ENCODE assay signal across 8 cellular contexts in the genomic region with DNA sequence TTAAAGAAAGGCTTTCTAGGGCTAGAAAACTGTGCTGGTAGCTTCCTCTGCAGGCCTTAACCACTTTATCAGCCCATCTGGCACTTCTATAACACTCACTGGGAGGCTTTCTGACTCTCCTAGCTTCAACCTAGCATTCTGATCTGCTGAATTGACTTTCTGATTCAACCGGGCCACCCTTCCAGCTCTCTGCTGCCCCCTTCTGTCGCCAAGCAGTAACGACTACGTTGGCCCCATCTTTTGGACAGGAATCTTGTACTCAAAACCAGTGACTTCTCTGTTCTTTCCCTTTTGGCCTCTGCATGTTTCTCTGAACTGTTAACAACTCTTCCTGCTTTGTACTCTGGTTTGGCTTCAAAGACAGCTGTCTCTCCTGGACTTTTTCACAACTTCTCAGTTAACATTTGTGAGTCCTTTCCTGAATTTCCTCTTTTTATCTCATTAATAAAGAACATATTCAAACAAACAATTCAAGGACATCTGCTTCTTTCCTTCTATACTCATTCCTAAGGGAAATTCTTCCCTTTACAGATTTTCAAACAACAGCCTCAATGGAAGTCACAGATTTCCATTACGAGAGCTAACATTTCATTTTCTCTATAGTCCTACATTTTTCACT. TPM values are rescaled to one million over a fixed set of nuclear protein-coding genes. Genes with fewer than 3 reads are reported as not detected.
DNase-seq lines count a peak whose midpoint lies in the region; ATAC-seq, FAIRE-seq and TF ChIP-seq lines count a peak whose summit lies in the region.

No MANE protein-coding gene starts in this region.

- POLR2A ChIA-PET in CD4-positive, alpha-beta memory T cell (lab: Charles Lee; ENCODE audit: partially characterized antibody), result interaction anchor here (0.6 kb wide), 1 partner anchor 298 kb away, joined by 3 read pairs; a partner anchor contains a TSS
- POLR2A ChIA-PET in activated CD8-positive, alpha-beta T cell treated with anti-CD3 and anti-CD28 coated beads for 36 hours (lab: Charles Lee), result interaction anchor here (1.4 kb wide), 1 partner anchor 12 kb away, joined by 3 read pairs; no protein-coding TSS in a partner anchor
- POLR2A ChIA-PET in H1 (lab: Charles Lee; ENCODE audit: partially characterized antibody), result no interaction called here

- no peak overlapping the region for H2BK12ac ChIP-seq in H1 (ENCODE audit: low read depth, low read length)

- H3K36me3 Mint-ChIP-seq in CD4-positive, alpha-beta memory T cell, result no peaks in the 10 kb centered on the region
- H3K36me3 Mint-ChIP-seq in activated CD8-positive, alpha-beta T cell treated with anti-CD3 and anti-CD28 coated beads for 36 hours (ENCODE audit: low read depth), result no peaks in the 10 kb centered on the region

- H3K9me3 ChIP-seq in CD4-positive, alpha-beta memory T cell (ENCODE audit: control insufficient read depth in 1 of 2, low read length in 2 of 2), result no peaks in the 10 kb centered on the region
- H3K9me3 ChIP-seq in H1 (ENCODE audit: insufficient read depth in 2 of 2, low read depth in 1 of 2, low read length in 1 of 2), result no peaks in the 10 kb centered on the region

- intact Hi-C loops in CD4-positive, alpha-beta memory T cell (cut with micrococcal nuclease), result loop anchor here (1.0 to 2.0 kb wide), 2 partner anchors 59 to 147 kb away; no protein-coding TSS in a partner anchor
- intact Hi-C loops in activated CD8-positive, alpha-beta T cell treated with anti-CD3 and anti-CD28 coated beads for 36 hours (cut with micrococcal nuclease), result loop anchor here (1.0 to 2.0 kb wide), 2 partner anchors 59 to 149 kb away; no protein-coding TSS in a partner anchor

- no peaks in the 10 kb centered on the region for H3K9me3 Mint-ChIP-seq in CD4-positive, alpha-beta memory T cell
- H3K9me3 Mint-ChIP-seq in activated CD8-positive, alpha-beta T cell treated with anti-CD3 and anti-CD28 coated beads for 36 hours, result no peaks in the 10 kb centered on the region

- no peaks in the 10 kb centered on the region for H3K4me1 ChIP-seq in CD4-positive, alpha-beta memory T cell (ENCODE audit: insufficient read depth, low read length)
- H3K4me1 ChIP-seq in H1 (replicated peaks in 1 of 4; ENCODE audit: control insufficient read depth in 3 of 4, insufficient read depth in 4 of 4, low read length in 3 of 4), result no peaks in the 10 kb centered on the region

- ATAC-seq in HG03378 (IDR thresholded peaks at IDR 0.05; ENCODE audit: unreplicated experiment), result peak; percentile 76
- peak; percentile 94 for ATAC-seq in activated CD8-positive, alpha-beta T cell treated with anti-CD3 and anti-CD28 coated beads for 36 hours

- no peak overlapping the region for H3K18ac ChIP-seq in H1 (ENCODE audit: extremely low read depth, low read length)

- no peak overlapping the region for H2BK15ac ChIP-seq in H1 (ENCODE audit: low read length)

- H3K4me1 Mint-ChIP-seq in CD4-positive, alpha-beta memory T cell, result no peaks in the 10 kb centered on the region
- no peaks in the 10 kb centered on the region for H3K4me1 Mint-ChIP-seq in activated CD8-positive, alpha-beta T cell treated with anti-CD3 and anti-CD28 coated beads for 36 hours (ENCODE audit: low read depth)

- H4K8ac ChIP-seq in H1 (ENCODE audit: extremely low read depth, insufficient read depth, low read length), result no peak overlapping the region

- H3K27me3 ChIP-seq in CD4-positive, alpha-beta memory T cell (ENCODE audit: insufficient read depth, low read length), result no peaks in the 10 kb centered on the region
- no peaks in the 10 kb centered on the region for H3K27me3 ChIP-seq in H1 (replicated peaks in 1 of 4; ENCODE audit: control insufficient read depth in 3 of 4, extremely low read depth in 1 of 4, insufficient read depth in 3 of 4, low read length in 3 of 4)

- no peak overlapping the region for H2BK20ac ChIP-seq in H1 (ENCODE audit: low read length)

- no peak overlapping the region for H3K23ac ChIP-seq in H1 (ENCODE audit: insufficient read length)

- no peaks in the 10 kb centered on the region for H3K79me2 ChIP-seq in H1 (ENCODE audit: control insufficient read depth in 1 of 2, insufficient read depth in 2 of 2, low read length in 2 of 2)

- peak; percentile 88 to 89 for TF ChIP-seq RAD21 in H1 (IDR thresholded peaks at IDR 0.05 in 1 of 2, conservative IDR thresholded peaks at IDR 0.05 in 1 of 2; ENCODE audit: low read depth in 2 of 2, low read length in 2 of 2)

- no peak overlapping the region for H3K4me3 ChIP-seq in CD4-positive, alpha-beta memory T cell (ENCODE audit: low read length in 2 of 2)
- no peak overlapping the region for H3K4me3 ChIP-seq in H1 (ENCODE audit: extremely low read depth in 1 of 4, insufficient read depth in 2 of 4, low read depth in 3 of 4, low read length in 4 of 4)

- H4K91ac ChIP-seq in H1 (replicated peaks; ENCODE audit: insufficient read length, low read length), result no peak overlapping the region

- peak; percentile 93 for TF ChIP-seq CTCF in activated CD8-positive, alpha-beta T cell treated with anti-CD3 and anti-CD28 coated beads for 36 hours (IDR thresholded peaks at IDR 0.05)
- peak; percentile 77 to 96 (median 91) for TF ChIP-seq CTCF in H1 (IDR thresholded peaks at IDR 0.05; ENCODE audit: control extremely low read depth in 1 of 3, insufficient read depth in 1 of 3, low read depth in 1 of 3, low read length in 3 of 3)

- no peak for TF ChIP-seq EP300 in H1 (IDR thresholded peaks at IDR 0.05; ENCODE audit: borderline replicate concordance in 1 of 2, low read depth in 2 of 2, low read length in 2 of 2)

- no peak overlapping the region for H3K27ac ChIP-seq in CD4-positive, alpha-beta memory T cell (ENCODE audit: low read depth, low read length)
- H3K27ac ChIP-seq in H1 (ENCODE audit: low read depth, low read length), result no peak overlapping the region

- no peaks in the 10 kb centered on the region for H4K20me1 ChIP-seq in H1 (replicated peaks in 1 of 2; ENCODE audit: control insufficient read depth in 1 of 2, insufficient read depth in 2 of 2, low read length in 2 of 2)

- no peaks in the 10 kb centered on the region for H3K79me1 ChIP-seq in H1 (ENCODE audit: low read depth, low read length)

- no peak overlapping the region for H2AFZ ChIP-seq in H1 (ENCODE audit: low read length)

- peak; percentile 97 for FAIRE-seq in GM19239 (lab: Jason Lieb, UNC)
- peak; percentile 82 for FAIRE-seq in H1 (lab: Jason Lieb, UNC)

- H3K27ac Mint-ChIP-seq in CD4-positive, alpha-beta memory T cell, result no peak overlapping the region
- H3K27ac Mint-ChIP-seq in activated CD8-positive, alpha-beta T cell treated with anti-CD3 and anti-CD28 coated beads for 36 hours, result no peak overlapping the region

- H3K36me3 ChIP-seq in CD4-positive, alpha-beta memory T cell (ENCODE audit: insufficient read depth, low read length), result no peaks in the 10 kb centered on the region
- H3K36me3 ChIP-seq in H1 (ENCODE audit: control insufficient read depth in 2 of 4, insufficient read depth in 4 of 4, low read length in 3 of 4), result no peaks in the 10 kb centered on the region

- no peaks in the 10 kb centered on the region for H3K23me2 ChIP-seq in H1 (ENCODE audit: low read depth, low read length)

- no peak overlapping the region for H3K4me2 ChIP-seq in H1 (ENCODE audit: insufficient read depth in 1 of 2, low read depth in 2 of 2, low read length in 2 of 2)

- peak; percentile 53 to 62 (median 58) for DNase-seq in CD4-positive, alpha-beta memory T cell
- DNase-seq in GM19239 (ENCODE audit: insufficient read length, low spot score) (peak; percentile 27), NCI-H748 treated with DMSO at 0.1 percent for 48 hours (lab: John Stamatoyannopoulos, UW) (peak; percentile 69), H1 (ENCODE audit: low read depth in 1 of 2, low spot score in 2 of 2) (peak; percentile 47 to 84), midbrain (lab: John Stamatoyannopoulos, UW) (peak; percentile 66)
- peak; percentile 74 for DNase-seq in activated CD8-positive, alpha-beta T cell treated with anti-CD3 and anti-CD28 coated beads for 36 hours
- peak; percentile 77 for DNase-seq in stimulated activated CD8-positive, alpha-beta memory T cell treated with anti-CD3 and anti-CD28 coated beads, Interleukin-4, amount 100 ng/mL, for 48 hours

- no peak overlapping the region for H3K56ac ChIP-seq in H1 (replicated peaks; ENCODE audit: insufficient read length, low read depth, low read length)

- H3K9ac ChIP-seq in H1 (replicated peaks in 1 of 4; ENCODE audit: extremely low read depth in 1 of 4, low read depth in 3 of 4, low read length in 3 of 4), result no peak overlapping the region

- CTCF ChIA-PET in CD4-positive, alpha-beta memory T cell (lab: Charles Lee; ENCODE audit: partially characterized antibody), result interaction anchor here (0.8 to 5.4 kb wide), 23 partner anchors 10 to 638 kb away, joined by 3 to 38 read pairs (median 5); no protein-coding TSS in a partner anchor
- CTCF ChIA-PET in activated CD8-positive, alpha-beta T cell treated with anti-CD3 and anti-CD28 coated beads for 36 hours (lab: Charles Lee), result interaction anchor here (0.6 to 10.1 kb wide), 34 partner anchors 12 to 646 kb away, joined by 3 to 202 read pairs (median 4); a partner anchor contains a TSS
- CTCF ChIA-PET in H1 (lab: Charles Lee; ENCODE audit: partially characterized antibody), result interaction anchor here (0.6 to 10.5 kb wide), 43 partner anchors 8 to 854 kb away, joined by 3 to 228 read pairs (median 4); a partner anchor contains a TSS

- peaks cover 6 to 16% of the 10 kb centered on the region in 2 donors for H3K27me3 Mint-ChIP-seq in CD4-positive, alpha-beta memory T cell
- peaks cover 5% of the 10 kb centered on the region for H3K27me3 Mint-ChIP-seq in activated CD8-positive, alpha-beta T cell treated with anti-CD3 and anti-CD28 coated beads for 36 hours

- no peak overlapping the region for H3K4me3 Mint-ChIP-seq in CD4-positive, alpha-beta memory T cell
- H3K4me3 Mint-ChIP-seq in activated CD8-positive, alpha-beta T cell treated with anti-CD3 and anti-CD28 coated beads for 36 hours, result no peak overlapping the region

- H2BK120ac ChIP-seq in H1 (replicated peaks; ENCODE audit: low read depth, low read length), result no peak overlapping the region

- no peak for TF ChIP-seq POLR2A in H1 (IDR thresholded peaks at IDR 0.05; ENCODE audit: control extremely low read depth in 1 of 2, low read depth in 2 of 2, low read length in 2 of 2)

- H2AK5ac ChIP-seq in H1 (ENCODE audit: low read depth, low read length), result no peak overlapping the region

- no peak overlapping the region for H3K4ac ChIP-seq in H1 (replicated peaks; ENCODE audit: insufficient read length, low read depth, low read length)

- H2BK5ac ChIP-seq in H1 (ENCODE audit: low read depth, low read length), result no peak overlapping the region

- no peak overlapping the region for H3K14ac ChIP-seq in H1 (ENCODE audit: insufficient read length)

- WGBS in H1 (ENCODE audit: extremely low coverage in 1 of 2, insufficient coverage in 1 of 2, insufficient read length in 1 of 2, insufficient replicate concordance in 2 of 2, low coverage in 1 of 2, low lambda C conversion rate in 2 of 2, missing lambda C conversion rate in 1 of 2), 2 experiments, result 20% methylated on average over 5 of the region's 5 CpGs; no CpG with 5 or more reads in 1 of the 2 experiments

- H4K5ac ChIP-seq in H1 (ENCODE audit: insufficient read length, low read depth, low read length), result no peak overlapping the region

RNA-seq across cellular contexts. Expression of a gene that starts 43.9 kb away (rescaled TPM):
- total RNA-seq in CD4-positive, alpha-beta memory T cell, result 10 to 100 TPM; 11.3 to 14.5 TPM
- polyA plus RNA-seq in CD4-positive, alpha-beta memory T cell, result 1 to 10 TPM; 1.4 to 2.8 TPM
- total RNA-seq in activated CD8-positive, alpha-beta T cell treated with anti-CD3 and anti-CD28 coated beads for 36 hours, result 1 to 10 TPM; 8.2 to 9.4 TPM
- total RNA-seq in H1 (2021; fragmentation: NEBNext Ultra II Directional; extraction: Animal tissue kit (Norgen Biotek cat#: 25700)), result 34.7 and 35.7 TPM in 2 replicates
- 12.3 and 17.4 TPM in 2 replicates for polyA plus RNA-seq in H1 (2011; rRNA removed)
- 21.0 TPM for polyA plus RNA-seq in H1 (2011; cell fraction: cytosol; rRNA removed)
- 14.7 TPM for polyA plus RNA-seq in H1 (2011; cell fraction: nucleus; rRNA removed)
- 11.1 to 20.8 TPM (median 13.6 TPM) in 4 replicates for polyA plus RNA-seq in H1 (2012, experiment 1 of 2)
- polyA plus RNA-seq in H1 (2012, experiment 2 of 2), result 1.5 TPM
- 15.6 TPM for polyA plus RNA-seq in H1 (2013, experiment 1 of 2)
- 14.8 TPM for polyA plus RNA-seq in H1 (2013, experiment 2 of 2)
- 55.0 and 85.7 TPM in 2 replicates for polyA minus RNA-seq in H1 (2011; rRNA and poly(A)+ RNA removed)
- 36.3 TPM for polyA minus RNA-seq in H1 (2011; cell fraction: cytosol; rRNA and poly(A)+ RNA removed)
- polyA minus RNA-seq in H1 (2011; cell fraction: nucleus; rRNA and poly(A)+ RNA removed), result 154 TPM

Comparison
In these comparisons a context has a peak if more than half of its experiments do, and no peak if none do; other contexts are left out.
1. DNase-seq: peak in every context shown above with its lines; median percentile 77 in stimulated activated CD8-positive, alpha-beta memory T cell treated with anti-CD3 and anti-CD28 coated beads, Interleukin-4, amount 100 ng/mL, for 48 hours; 74 in activated CD8-positive, alpha-beta T cell treated with anti-CD3 and anti-CD28 coated beads for 36 hours; 69 in NCI-H748 treated with DMSO at 0.1 percent for 48 hours; 66 in midbrain; 66 in H1; 58 in CD4-positive, alpha-beta memory T cell; 27 in GM19239.